1 cellular context compared by ENCODE assay signal in genomic region chr4:55524844-55525571, GRCh38.
TF ChIP-seq lines count a peak whose summit lies in the region.

No MANE protein-coding gene starts in this region.

TF ChIP-seq in GM23338, 12 proteins besides CTCF, POLR2A, EP300 and RAD21 (continued from another document):
- TF ChIP-seq JUNB (IDR thresholded peaks at IDR 0.05; ENCODE audit: unreplicated experiment) = no peak
- no peak for TF ChIP-seq ZNF331 (CRISPR knock-in tag; IDR thresholded peaks at IDR 0.05; ENCODE audit: low read depth)
- TF ChIP-seq REST (IDR thresholded peaks at IDR 0.05; ENCODE audit: unreplicated experiment) = no peak
- TF ChIP-seq STAT1 (IDR thresholded peaks at IDR 0.05; ENCODE audit: unreplicated experiment) = no peak
- no peak for TF ChIP-seq ZNF462 (CRISPR knock-in tag; IDR thresholded peaks at IDR 0.05)
